In genomic region chr20:6083926-6084325, GRCh38 we compare ENCODE assay signal across 9 cellular contexts. TPM values are rescaled to one million over a fixed set of nuclear protein-coding genes. Genes with fewer than 3 reads are reported as not detected.
"Had no signal": no experiment of that assay in that cellular context is flagged by ENCODE, and none has a peak within 500 bp of the region (broad histone marks: within the 10 kb centered on the region; RNA-seq: fewer than 3 reads in every experiment).

No MANE protein-coding gene starts in this region.

- H3K27ac ChIP-seq: GM23248 had no signal

- H3K4me3 ChIP-seq: GM23248, HAP-1, K562 had no signal

- H3K4me1 ChIP-seq: HAP-1 had no signal

- ATAC-seq: HCT116, K562 had no signal

- H3K4me3 Mint-ChIP-seq: HFFc6 had no signal

- H3K9me3 Mint-ChIP-seq: HFFc6 had no signal

- H3K27ac Mint-ChIP-seq: HFFc6 had no signal

- DNase-seq: GM23248, GOT3, H7, HFFc6, IMR-90 had no signal

- H3K9me3 ChIP-seq: HAP-1 had no signal

RNA-seq across cellular contexts. Expression of gene LRRN4, which starts 30.1 kb away (rescaled TPM):
- total RNA-seq: GM23248, H4, K562 had no signal
